ENCODE assay signal across 26 cellular contexts in the genomic region with DNA sequence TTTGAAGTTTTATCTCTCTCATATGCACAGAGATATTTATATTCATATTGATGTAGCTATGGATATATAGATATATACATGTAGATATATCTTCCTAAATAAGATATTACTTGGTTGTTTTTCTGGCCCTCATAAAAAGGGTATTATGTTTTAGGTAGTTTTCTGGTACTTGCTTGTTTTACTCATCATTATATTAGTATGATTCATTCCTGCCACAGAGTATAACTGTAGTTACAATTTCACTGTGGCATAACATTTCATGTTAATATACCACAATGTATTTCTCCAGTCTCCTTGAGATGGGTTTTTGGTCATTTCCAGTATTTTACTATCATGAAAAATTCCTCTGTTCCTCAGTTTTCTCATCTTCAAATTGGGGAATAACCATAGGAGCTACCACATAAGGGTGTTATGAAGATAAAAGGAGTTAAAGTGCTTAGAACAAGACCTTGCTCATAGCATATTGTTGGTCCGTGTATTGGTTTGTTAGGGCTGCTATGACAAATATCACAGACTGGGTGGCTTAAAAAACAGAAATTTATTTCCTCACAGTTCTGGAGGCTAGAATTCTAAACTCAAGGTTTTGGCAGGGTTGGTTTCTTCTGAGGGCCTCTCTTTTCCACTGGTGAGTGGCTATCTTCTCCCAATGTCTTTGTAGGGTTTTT.
DNase-seq lines count a peak whose midpoint lies in the region; ATAC-seq and TF ChIP-seq lines count a peak whose summit lies in the region.
"Had no signal": no experiment of that assay in that cellular context is flagged by ENCODE, and none has a peak within 500 bp of the region (broad histone marks: within the 10 kb centered on the region; RNA-seq: fewer than 3 reads in every experiment).

No MANE protein-coding gene starts in this region.

- no peaks in the 10 kb centered on the region for H3K27me3 ChIP-seq in GM23248 (replicated peaks; ENCODE audit: insufficient read depth)
- no peaks in the 10 kb centered on the region for H3K27me3 ChIP-seq in OCI-LY3 (ENCODE audit: low read depth, low read length)
- H3K27me3 ChIP-seq: BE2C, cardiac muscle cell, esophagus squamous epithelium, pancreas, testis, uterus had no signal

- CTCF ChIA-PET in activated CD8-positive, alpha-beta T cell treated with anti-CD3 and anti-CD28 coated beads for 36 hours (lab: Charles Lee): no interaction called here
- CTCF ChIA-PET in activated CD8-positive, alpha-beta T cell treated with anti-CD3 and anti-CD28 coated beads, Interleukin-2, amount 10 ng/mL, durations not matched to agents 7 days and 5 days (lab: Charles Lee): interaction anchor here (1.3 kb wide), 1 partner anchor 14 kb away, joined by 4 read pairs; no protein-coding TSS in a partner anchor

- H3K9ac ChIP-seq in GM23248: no peak overlapping the region
- no peak overlapping the region for H3K9ac ChIP-seq in OCI-LY3 (ENCODE audit: low read length)

- intact Hi-C loops in activated CD8-positive, alpha-beta T cell treated with anti-CD3 and anti-CD28 coated beads for 36 hours (cut with micrococcal nuclease): no loop called here

- ATAC-seq in activated CD8-positive, alpha-beta T cell treated with anti-CD3 and anti-CD28 coated beads for 36 hours: peak; percentile 42
- no peak for ATAC-seq in activated CD8-positive, alpha-beta T cell treated with anti-CD3 and anti-CD28 coated beads, Interleukin-2, amount 10 ng/mL, durations not matched to agents 7 days and 5 days
- ATAC-seq in GM21447 (IDR thresholded peaks at IDR 0.05; ENCODE audit: unreplicated experiment): no peak
- no peak for ATAC-seq in stimulated activated memory B cell treated with anti-CD40 and anti-IgM and Interleukin-4, amounts not matched to agents 10 μg/mL and 1 μg/mL and 100 μg/mL, for 72 hours
- ATAC-seq: pancreas had no signal

- TF ChIP-seq CTCF in activated CD8-positive, alpha-beta T cell treated with anti-CD3 and anti-CD28 coated beads for 36 hours (IDR thresholded peaks at IDR 0.05): no peak
- TF ChIP-seq CTCF in OCI-LY3 (IDR thresholded peaks at IDR 0.05; ENCODE audit: low read depth, low read length): no peak

- 93 to 94% methylated on average over 1 of the region's 1 CpG for WGBS in GM23248 (ENCODE audit: low coverage in 1 of 2, low lambda C conversion rate in 2 of 2, missing lambda C conversion rate in 2 of 2), 2 experiments

- H3K4me1 ChIP-seq in GM23248 (ENCODE audit: insufficient read depth): no peaks in the 10 kb centered on the region
- peaks cover 24% of the 10 kb centered on the region for H3K4me1 ChIP-seq in OCI-LY3 (ENCODE audit: low read length)
- H3K4me1 ChIP-seq: BE2C, esophagus squamous epithelium, pancreas, testis, uterus had no signal

- H3K9me3 ChIP-seq in GM23248 (ENCODE audit: low read depth) (no peaks in the 10 kb centered on the region), OCI-LY3 (ENCODE audit: insufficient read depth, low read length) (no peaks in the 10 kb centered on the region)
- H3K9me3 ChIP-seq: BE2C, esophagus squamous epithelium, mucosa of descending colon, pancreas, testis, uterus had no signal

- H3K27ac ChIP-seq in GM23248: no peak overlapping the region
- no peak overlapping the region for H3K27ac ChIP-seq in OCI-LY3 (ENCODE audit: low read length)
- H3K27ac ChIP-seq: cardiac muscle cell, esophagus squamous epithelium, pancreas, testis, uterus had no signal

- DNase-seq in activated CD8-positive, alpha-beta T cell treated with anti-CD3 and anti-CD28 coated beads for 36 hours: no peak
- DNase-seq in activated CD8-positive, alpha-beta T cell treated with anti-CD3 and anti-CD28 coated beads, Interleukin-2, amount 10 ng/mL, durations not matched to agents 7 days and 5 days: no peak
- DNase-seq in GM23248 (peak; percentile 27), fibroblast of peridontal ligament (ENCODE audit: extremely low read depth) (peak; percentile 13), NCI-H2029 (lab: John Stamatoyannopoulos, UW) (no peak)
- DNase-seq: activated CD4-positive, alpha-beta T cell treated with anti-CD3 and anti-CD28 coated beads for 48 hours; activated CD8-positive, alpha-beta memory T cell treated with anti-CD3 and anti-CD28 coated beads, Interleukin-2, amount 50 U/mL, for 4 hours; anterior cingulate cortex; BE2C; DMS53; endodermal cell; esophagus squamous epithelium; Kasumi-1; mucosa of descending colon; NCI-H1694; NCI-H2171 treated with DMSO at 0.1 percent for 48 hours; pancreas; stimulated activated CD4-positive, alpha-beta T cell treated with anti-CD3 and anti-CD28 coated beads, Interleukin-2, amount 100 ng/mL, for 24 hours; testis; uterus had no signal

- no peaks in the 10 kb centered on the region for H3K79me2 ChIP-seq in GM23248 (ENCODE audit: insufficient read depth)
- H3K79me2 ChIP-seq in OCI-LY3 (ENCODE audit: low read length): no peaks in the 10 kb centered on the region

- no peaks in the 10 kb centered on the region for H3K9me3 Mint-ChIP-seq in activated CD8-positive, alpha-beta T cell treated with anti-CD3 and anti-CD28 coated beads for 36 hours
- H3K9me3 Mint-ChIP-seq in activated CD8-positive, alpha-beta T cell treated with anti-CD3 and anti-CD28 coated beads, Interleukin-2, amount 10 ng/mL, durations not matched to agents 7 days and 5 days (ENCODE audit: insufficient read depth): no peaks in the 10 kb centered on the region
- no peaks in the 10 kb centered on the region for H3K9me3 Mint-ChIP-seq in stimulated activated memory B cell treated with anti-CD40 and anti-IgM and Interleukin-4, amounts not matched to agents 10 μg/mL and 1 μg/mL and 100 μg/mL, for 72 hours
- H3K9me3 Mint-ChIP-seq: endodermal cell had no signal

- H3K9me2 ChIP-seq in GM23248 (ENCODE audit: insufficient read depth): no peaks in the 10 kb centered on the region

- POLR2A ChIA-PET in activated CD8-positive, alpha-beta T cell treated with anti-CD3 and anti-CD28 coated beads for 36 hours (lab: Charles Lee): no interaction called here
- POLR2A ChIA-PET in activated CD8-positive, alpha-beta T cell treated with anti-CD3 and anti-CD28 coated beads, Interleukin-2, amount 10 ng/mL, durations not matched to agents 7 days and 5 days (lab: Charles Lee): no interaction called here

- H3K4me1 Mint-ChIP-seq in activated CD8-positive, alpha-beta T cell treated with anti-CD3 and anti-CD28 coated beads for 36 hours (ENCODE audit: low read depth): peaks cover 10% of the 10 kb centered on the region
- no peaks in the 10 kb centered on the region for H3K4me1 Mint-ChIP-seq in activated CD8-positive, alpha-beta T cell treated with anti-CD3 and anti-CD28 coated beads, Interleukin-2, amount 10 ng/mL, durations not matched to agents 7 days and 5 days (ENCODE audit: low read depth)
- peaks cover 5% of the 10 kb centered on the region for H3K4me1 Mint-ChIP-seq in stimulated activated memory B cell treated with anti-CD40 and anti-IgM and Interleukin-4, amounts not matched to agents 10 μg/mL and 1 μg/mL and 100 μg/mL, for 72 hours
- H3K4me1 Mint-ChIP-seq: endodermal cell had no signal

- no peaks in the 10 kb centered on the region for H4K20me1 ChIP-seq in GM23248 (ENCODE audit: insufficient read depth)
- no peaks in the 10 kb centered on the region for H4K20me1 ChIP-seq in OCI-LY3 (ENCODE audit: insufficient read depth, low read length)

- peaks cover 8% of the 10 kb centered on the region for H3K36me3 Mint-ChIP-seq in activated CD8-positive, alpha-beta T cell treated with anti-CD3 and anti-CD28 coated beads for 36 hours (ENCODE audit: low read depth)
- peaks cover 7% of the 10 kb centered on the region for H3K36me3 Mint-ChIP-seq in activated CD8-positive, alpha-beta T cell treated with anti-CD3 and anti-CD28 coated beads, Interleukin-2, amount 10 ng/mL, durations not matched to agents 7 days and 5 days (ENCODE audit: low read depth)
- peaks cover 7% of the 10 kb centered on the region for H3K36me3 Mint-ChIP-seq in stimulated activated memory B cell treated with anti-CD40 and anti-IgM and Interleukin-4, amounts not matched to agents 10 μg/mL and 1 μg/mL and 100 μg/mL, for 72 hours

- H3K36me3 ChIP-seq in GM23248 (ENCODE audit: low read depth) (no peaks in the 10 kb centered on the region), OCI-LY3 (replicated peaks; ENCODE audit: low read depth, low read length) (no peaks in the 10 kb centered on the region)
- H3K36me3 ChIP-seq: BE2C, cardiac muscle cell, esophagus squamous epithelium, pancreas, uterus had no signal

- no peaks in the 10 kb centered on the region for H3K27me3 Mint-ChIP-seq in activated CD8-positive, alpha-beta T cell treated with anti-CD3 and anti-CD28 coated beads for 36 hours
- no peaks in the 10 kb centered on the region for H3K27me3 Mint-ChIP-seq in activated CD8-positive, alpha-beta T cell treated with anti-CD3 and anti-CD28 coated beads, Interleukin-2, amount 10 ng/mL, durations not matched to agents 7 days and 5 days (ENCODE audit: low read depth)
- no peaks in the 10 kb centered on the region for H3K27me3 Mint-ChIP-seq in stimulated activated memory B cell treated with anti-CD40 and anti-IgM and Interleukin-4, amounts not matched to agents 10 μg/mL and 1 μg/mL and 100 μg/mL, for 72 hours

- H3K27ac Mint-ChIP-seq in activated CD8-positive, alpha-beta T cell treated with anti-CD3 and anti-CD28 coated beads for 36 hours: no peak overlapping the region
- H3K27ac Mint-ChIP-seq in activated CD8-positive, alpha-beta T cell treated with anti-CD3 and anti-CD28 coated beads, Interleukin-2, amount 10 ng/mL, durations not matched to agents 7 days and 5 days: no peak overlapping the region
- no peak overlapping the region for H3K27ac Mint-ChIP-seq in stimulated activated memory B cell treated with anti-CD40 and anti-IgM and Interleukin-4, amounts not matched to agents 10 μg/mL and 1 μg/mL and 100 μg/mL, for 72 hours
- H3K27ac Mint-ChIP-seq: endodermal cell had no signal

- in situ Hi-C loops in GM23248 (cut with MboI): no loop called here

- H3K4me2 ChIP-seq in GM23248 (ENCODE audit: unreplicated experiment) (no peak overlapping the region), OCI-LY3 (ENCODE audit: low read length) (peak overlapping the region; percentile 14)
- H3K4me2 ChIP-seq: smooth muscle cell had no signal

- no peak overlapping the region for H3K4me3 Mint-ChIP-seq in activated CD8-positive, alpha-beta T cell treated with anti-CD3 and anti-CD28 coated beads for 36 hours
- no peak overlapping the region for H3K4me3 Mint-ChIP-seq in activated CD8-positive, alpha-beta T cell treated with anti-CD3 and anti-CD28 coated beads, Interleukin-2, amount 10 ng/mL, durations not matched to agents 7 days and 5 days
- no peak overlapping the region for H3K4me3 Mint-ChIP-seq in stimulated activated memory B cell treated with anti-CD40 and anti-IgM and Interleukin-4, amounts not matched to agents 10 μg/mL and 1 μg/mL and 100 μg/mL, for 72 hours
- H3K4me3 Mint-ChIP-seq: endodermal cell had no signal

- H3K4me3 ChIP-seq in GM23248 (no peak overlapping the region), OCI-LY3 (ENCODE audit: low read length) (no peak overlapping the region)
- H3K4me3 ChIP-seq: cardiac muscle cell, esophagus squamous epithelium, lung, mucosa of descending colon, pancreas, smooth muscle cell, testis, uterus had no signal

- H3F3A ChIP-seq in GM23248 (ENCODE audit: insufficient read depth): no peaks in the 10 kb centered on the region

- H2AFZ ChIP-seq in GM23248 (no peak overlapping the region), OCI-LY3 (ENCODE audit: low read depth, low read length) (no peak overlapping the region)

Comparison
In these comparisons a context has a peak if more than half of its experiments do, and no peak if none do; other contexts are left out.
1. DNase-seq: peak in GM23248 (single experiment) and fibroblast of peridontal ligament (single experiment); none in activated CD8-positive, alpha-beta T cell treated with anti-CD3 and anti-CD28 coated beads for 36 hours (single experiment), activated CD8-positive, alpha-beta T cell treated with anti-CD3 and anti-CD28 coated beads, Interleukin-2, amount 10 ng/mL, durations not matched to agents 7 days and 5 days (single experiment) and NCI-H2029 (single experiment).